Comparison of ENCODE assay signal across 12 cellular contexts in the genomic region with DNA sequence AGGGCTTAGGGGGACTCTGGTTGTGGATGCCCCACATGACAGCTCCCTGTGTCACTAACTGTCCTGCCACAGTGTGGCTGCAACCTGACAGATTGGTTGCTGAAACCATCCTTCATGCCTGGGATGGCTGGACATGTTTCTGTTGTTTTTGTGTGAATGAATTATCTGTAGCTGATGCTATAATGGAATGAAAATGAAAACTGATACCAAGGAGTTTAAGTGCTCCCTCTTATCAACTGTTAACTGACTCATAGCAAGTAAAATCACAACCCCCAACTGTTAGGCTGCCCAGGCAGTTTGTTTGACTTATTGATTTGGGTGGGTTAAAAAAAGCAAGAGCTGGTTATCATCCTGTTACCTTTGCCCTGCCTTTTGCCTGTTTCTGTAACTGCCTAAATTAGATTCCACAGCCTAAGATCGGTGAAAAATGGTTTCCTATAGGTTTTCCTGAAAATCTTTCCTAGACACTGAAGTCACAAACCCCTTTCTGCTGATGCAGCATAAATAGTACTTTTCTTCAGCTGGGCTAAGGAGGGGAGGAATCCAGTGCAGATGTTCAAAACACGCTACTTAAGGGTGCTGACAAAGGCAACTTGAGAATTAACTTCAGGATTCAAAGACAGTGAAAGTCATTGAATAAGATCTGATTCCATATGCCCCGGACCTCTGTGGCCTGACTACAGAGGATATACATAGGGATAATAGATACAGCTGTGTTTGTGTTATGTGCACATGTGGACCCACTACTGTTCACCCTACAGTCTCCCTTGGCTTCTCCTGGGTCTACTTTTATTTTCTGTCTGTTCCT. TPM values are rescaled to one million over a fixed set of nuclear protein-coding genes. Genes with fewer than 3 reads are reported as not detected.
DNase-seq lines count a peak whose midpoint lies in the region; ATAC-seq and TF ChIP-seq lines count a peak whose summit lies in the region.
"Had no signal": no experiment of that assay in that cellular context is flagged by ENCODE, and none has a peak within 500 bp of the region (broad histone marks: within the 10 kb centered on the region; RNA-seq: fewer than 3 reads in every experiment).

No MANE protein-coding gene starts in this region.

- BruUV-seq in PC-9 (replicated peaks; lab: Mats Ljungman, UMichigan) = no TSS peak

- H2AFZ ChIP-seq in PC-9 = no peak overlapping the region

- H3K9me3 Mint-ChIP-seq in activated T-cell treated with anti-CD3 and anti-CD28 coated beads, Interleukin-2, amount 50 U/mL, for 4 hours = no peaks in the 10 kb centered on the region
- H3K9me3 Mint-ChIP-seq in stimulated activated naive CD8-positive, alpha-beta T cell treated with anti-CD3 and anti-CD28 coated beads, Interleukin-15, amount 100 ng/mL, for 72 hours = no peaks in the 10 kb centered on the region
- H3K9me3 Mint-ChIP-seq: memory B cell had no signal

- ATAC-seq in activated T-cell treated with anti-CD3 and anti-CD28 coated beads, Interleukin-2, amount 50 U/mL, for 4 hours = peak; percentile 51 to 58
- peak; percentile 74 for ATAC-seq in stimulated activated naive CD8-positive, alpha-beta T cell treated with anti-CD3 and anti-CD28 coated beads, Interleukin-15, amount 100 ng/mL, for 72 hours
- no peak for ATAC-seq in Right ventricle myocardium inferior
- ATAC-seq: heart left ventricle had no signal

- POLR2A ChIA-PET in PC-9 (lab: Charles Lee; ENCODE audit: unreplicated experiment) = interaction anchor here (0.7 kb wide), 1 partner anchor 10 kb away, joined by 3 read pairs; no protein-coding TSS in a partner anchor

- H3K9me2 ChIP-seq in PC-9 (ENCODE audit: insufficient read depth) = no peaks in the 10 kb centered on the region

- H3K9me3 ChIP-seq in PC-9 (ENCODE audit: insufficient read depth, low read depth) = no peaks in the 10 kb centered on the region
- H3K9me3 ChIP-seq: heart left ventricle, thyroid gland had no signal

- no peak for DNase-seq in activated T-cell treated with anti-CD3 and anti-CD28 coated beads, Interleukin-2, amount 50 U/mL, for 4 hours
- DNase-seq in activated T-cell treated with anti-CD3 and anti-CD28 coated beads, Interleukin-2, amount 50 U/mL, for 1 hour = no peak
- DNase-seq in PC-9 (peak in 1 of 2 experiments; percentile 64), erythroblast (lab: John Stamatoyannopoulos, UW) (peak; percentile 27 to 56), LoVo (ENCODE audit: low spot score) (no peak), NCI-H2081 (lab: John Stamatoyannopoulos, UW) (no peak), Right ventricle myocardium inferior (ENCODE audit: missing footprints) (no peak)
- no peak for DNase-seq in stimulated activated naive CD8-positive, alpha-beta T cell treated with anti-CD3 and anti-CD28 coated beads, Interleukin-15, amount 100 ng/mL, for 72 hours
- DNase-seq: heart left ventricle, NCI-H524 treated with DMSO at 0.1 percent for 48 hours, thyroid gland had no signal

- peaks cover 16% of the 10 kb centered on the region for H3K36me3 Mint-ChIP-seq in activated T-cell treated with anti-CD3 and anti-CD28 coated beads, Interleukin-2, amount 50 U/mL, for 4 hours (ENCODE audit: insufficient read depth)

- H3K4me3 ChIP-seq in PC-9 = no peak overlapping the region; the same call in 1 of the 2 replicates
- H3K4me3 ChIP-seq: heart left ventricle, thyroid gland had no signal

- intact Hi-C loops in PC-9 (cut with micrococcal nuclease; ENCODE audit: unreplicated experiment) = no loop called here
- intact Hi-C loops in Right ventricle myocardium inferior (cut with DNase I) = no loop called here

- H3K27ac Mint-ChIP-seq in stimulated activated naive CD8-positive, alpha-beta T cell treated with anti-CD3 and anti-CD28 coated beads, Interleukin-15, amount 100 ng/mL, for 72 hours = no peak overlapping the region
- H3K27ac Mint-ChIP-seq: memory B cell had no signal

- no peak for TF ChIP-seq POLR2A in erythroblast (IDR thresholded peaks at IDR 0.05; ENCODE audit: low read length)

- H3K27ac ChIP-seq in PC-9 = 0 out of 2 replicates have a peak overlapping the region, but pooled peaks have one; percentile 16
- H3K27ac ChIP-seq: heart left ventricle, thyroid gland had no signal

- peaks cover 8% of the 10 kb centered on the region; the same call in 1 of the 2 replicates for H4K20me1 ChIP-seq in PC-9 (ENCODE audit: insufficient read depth)

- H3K27me3 ChIP-seq in PC-9 (ENCODE audit: insufficient read depth, low read depth) = no peaks in the 10 kb centered on the region
- H3K27me3 ChIP-seq: heart left ventricle, thyroid gland had no signal

- H3K36me3 ChIP-seq in PC-9 (ENCODE audit: low read depth) = no peaks in the 10 kb centered on the region
- H3K36me3 ChIP-seq: thyroid gland had no signal

- peaks cover 21% of the 10 kb centered on the region; the same call in 1 of the 2 replicates for H3F3A ChIP-seq in PC-9 (ENCODE audit: insufficient read depth, low read depth)

- CTCF ChIA-PET in PC-9 (lab: Charles Lee) = no interaction called here

- peak overlapping the region; percentile 59 for H3K4me2 ChIP-seq in PC-9

- H3K79me2 ChIP-seq in PC-9 (ENCODE audit: low read depth) = peaks cover 40% of the 10 kb centered on the region

- no peak for TF ChIP-seq CTCF in PC-9 (conservative IDR thresholded peaks at IDR 0.05)

- peaks cover 60% of the 10 kb centered on the region for H3K4me1 Mint-ChIP-seq in activated T-cell treated with anti-CD3 and anti-CD28 coated beads, Interleukin-2, amount 50 U/mL, for 4 hours (ENCODE audit: low read depth)
- peaks cover 75% of the 10 kb centered on the region for H3K4me1 Mint-ChIP-seq in stimulated activated naive CD8-positive, alpha-beta T cell treated with anti-CD3 and anti-CD28 coated beads, Interleukin-15, amount 100 ng/mL, for 72 hours

- peaks cover 40% of the 10 kb centered on the region for H3K4me1 ChIP-seq in PC-9 (replicated peaks; ENCODE audit: insufficient read depth)

- H3K4me3 Mint-ChIP-seq in activated T-cell treated with anti-CD3 and anti-CD28 coated beads, Interleukin-2, amount 50 U/mL, for 4 hours = no peak overlapping the region
- peak overlapping the region in 1 of 2 donors; percentile 27 for H3K4me3 Mint-ChIP-seq in stimulated activated naive CD8-positive, alpha-beta T cell treated with anti-CD3 and anti-CD28 coated beads, Interleukin-15, amount 100 ng/mL, for 72 hours
- H3K4me3 Mint-ChIP-seq: memory B cell had no signal

- no peaks in the 10 kb centered on the region for H3K27me3 Mint-ChIP-seq in activated T-cell treated with anti-CD3 and anti-CD28 coated beads, Interleukin-2, amount 50 U/mL, for 4 hours (ENCODE audit: low read depth)
- no peaks in the 10 kb centered on the region for H3K27me3 Mint-ChIP-seq in stimulated activated naive CD8-positive, alpha-beta T cell treated with anti-CD3 and anti-CD28 coated beads, Interleukin-15, amount 100 ng/mL, for 72 hours
- H3K27me3 Mint-ChIP-seq: memory B cell had no signal

RNA-seq across cellular contexts. Expression of a gene that starts 5.7 kb away (rescaled TPM):
- total RNA-seq in activated T-cell treated with anti-CD3 and anti-CD28 coated beads, Interleukin-2, amount 50 U/mL, for 4 hours = 10 to 100 TPM in 2 of 3 donors, 1 to 10 TPM in 1; 9.9 to 11.7 (median 11.4) TPM
- total RNA-seq in PC-9 (2021) (11.0 and 13.0 TPM in 2 replicates), Right ventricle myocardium inferior (9.1 TPM)

RNA-seq across cellular contexts. Expression of a gene that starts 9.8 kb away (rescaled TPM):
- total RNA-seq in activated T-cell treated with anti-CD3 and anti-CD28 coated beads, Interleukin-2, amount 50 U/mL, for 4 hours = 1 to 10 TPM; 1.6 to 3.2 (median 2.4) TPM
- total RNA-seq in PC-9 (2021) (2.4 and 2.7 TPM in 2 replicates), Right ventricle myocardium inferior (5.4 TPM)

RNA-seq across cellular contexts. Expression of a gene that starts 36.4 kb away (rescaled TPM):
- 10 to 100 TPM in 2 of 3 donors, 1 to 10 TPM in 1; 9.2 to 14.2 (median 10.6) TPM for total RNA-seq in activated T-cell treated with anti-CD3 and anti-CD28 coated beads, Interleukin-2, amount 50 U/mL, for 4 hours
- total RNA-seq in PC-9 (2021) (11.2 and 11.5 TPM in 2 replicates), Right ventricle myocardium inferior (5.6 TPM)

Comparison
In these comparisons a context has a peak if more than half of its experiments do, and no peak if none do; other contexts are left out.
1. DNase-seq: peak in erythroblast (2 of 2); none in activated T-cell treated with anti-CD3 and anti-CD28 coated beads, Interleukin-2, amount 50 U/mL, for 4 hours (single experiment), activated T-cell treated with anti-CD3 and anti-CD28 coated beads, Interleukin-2, amount 50 U/mL, for 1 hour (single experiment), stimulated activated naive CD8-positive, alpha-beta T cell treated with anti-CD3 and anti-CD28 coated beads, Interleukin-15, amount 100 ng/mL, for 72 hours (0 of 2), LoVo (single experiment), NCI-H2081 (0 of 2) and Right ventricle myocardium inferior (single experiment).